6 cellular contexts compared by ENCODE assay signal in genomic region chr1:156291226-156292061, GRCh38. TPM values are rescaled to one million over a fixed set of nuclear protein-coding genes. Genes with fewer than 3 reads are reported as not detected.
DNase-seq lines count a peak whose midpoint lies in the region; ATAC-seq and TF ChIP-seq lines count a peak whose summit lies in the region.

No MANE protein-coding gene starts in this region.

- H3K4me1 Mint-ChIP-seq in neural crest cell: peaks cover 23% of the 10 kb centered on the region

- H3K4me3 ChIP-seq in epithelial cell of proximal tubule (ENCODE audit: low read depth, low read length): peak overlapping the region; percentile 57

- no peak for ATAC-seq in GM21825 (IDR thresholded peaks at IDR 0.05; ENCODE audit: unreplicated experiment)

- peak; percentile 87 for DNase-seq in G401 (ENCODE audit: low spot score)
- peak; percentile 55 for DNase-seq in NCI-H510A (lab: John Stamatoyannopoulos, UW)
- DNase-seq in epithelial cell of proximal tubule (ENCODE audit: low read depth): no peak
- DNase-seq in neural crest cell (ENCODE audit: low read depth, low spot score): peak; percentile 76
- DNase-seq in SW 1271 (lab: John Stamatoyannopoulos, UW): no peak

- peak overlapping the region; percentile 82 for H3K4me3 Mint-ChIP-seq in neural crest cell

- in situ Hi-C loops in G401 (cut with HindIII; ENCODE audit: low sequenced_read_pairs): no loop called here

- TF ChIP-seq CTCF in epithelial cell of proximal tubule (conservative IDR thresholded peaks at IDR 0.05; ENCODE audit: low read depth, low read length) (no peak), neural crest cell (conservative IDR thresholded peaks at IDR 0.05) (no peak)

- no peaks in the 10 kb centered on the region for H3K36me3 Mint-ChIP-seq in neural crest cell (ENCODE audit: low read depth)

- H3K27me3 Mint-ChIP-seq in neural crest cell (ENCODE audit: low read depth): no peaks in the 10 kb centered on the region

- H3K27ac Mint-ChIP-seq in neural crest cell (ENCODE audit: unreplicated experiment): peak overlapping the region; percentile 81

- no peaks in the 10 kb centered on the region for H3K9me3 Mint-ChIP-seq in neural crest cell

RNA-seq across cellular contexts. Expression of gene GLMP, which starts 4.0 kb away (rescaled TPM):
- 0.92 and 3.3 TPM in 2 replicates for total RNA-seq in G401 (2014; rRNA removed; shearing (Covaris generic))
- 47.9 and 66.3 TPM in 2 replicates for total RNA-seq in epithelial cell of proximal tubule
- 34.2 and 38.0 TPM in 2 replicates for total RNA-seq in neural crest cell

RNA-seq across cellular contexts. Expression of gene TMEM79, which starts 7.3 kb away (rescaled TPM):
- total RNA-seq in G401 (2014; rRNA removed; shearing (Covaris generic)): 2.0 and 5.0 TPM in 2 replicates
- total RNA-seq in epithelial cell of proximal tubule: 2.1 and 3.9 TPM in 2 replicates
- 4.3 and 4.6 TPM in 2 replicates for total RNA-seq in neural crest cell

RNA-seq across cellular contexts. Expression of gene VHLL, which starts 7.7 kb away (rescaled TPM):
- not detected in 2 replicates for total RNA-seq in G401 (2014; rRNA removed; shearing (Covaris generic))
- total RNA-seq in epithelial cell of proximal tubule (not detected in 2 replicates), neural crest cell (0.77 TPM in 1 of 2 replicates, not detected in the other)

RNA-seq across cellular contexts. Expression of gene SMG5, which starts 8.8 kb away (rescaled TPM):
- 46.3 and 73.5 TPM in 2 replicates for total RNA-seq in G401 (2014; rRNA removed; shearing (Covaris generic))
- total RNA-seq in epithelial cell of proximal tubule (77.4 and 96.9 TPM in 2 replicates), neural crest cell (116 and 122 TPM in 2 replicates)

RNA-seq across cellular contexts. Expression of gene PAQR6, which starts 43.6 kb away (rescaled TPM):
- total RNA-seq in G401 (2014; rRNA removed; shearing (Covaris generic)): 0.07 and 2.0 TPM in 2 replicates
- total RNA-seq in epithelial cell of proximal tubule (1.4 and 1.5 TPM in 2 replicates), neural crest cell (15.8 and 17.1 TPM in 2 replicates)

Comparison
In these comparisons a context has a peak if more than half of its experiments do, and no peak if none do; other contexts are left out.
1. DNase-seq: peak in G401 (single experiment), NCI-H510A (single experiment) and neural crest cell (single experiment); none in epithelial cell of proximal tubule (single experiment) and SW 1271 (0 of 2).